ENCODE assay signal across 1 cellular context in the genomic region with DNA sequence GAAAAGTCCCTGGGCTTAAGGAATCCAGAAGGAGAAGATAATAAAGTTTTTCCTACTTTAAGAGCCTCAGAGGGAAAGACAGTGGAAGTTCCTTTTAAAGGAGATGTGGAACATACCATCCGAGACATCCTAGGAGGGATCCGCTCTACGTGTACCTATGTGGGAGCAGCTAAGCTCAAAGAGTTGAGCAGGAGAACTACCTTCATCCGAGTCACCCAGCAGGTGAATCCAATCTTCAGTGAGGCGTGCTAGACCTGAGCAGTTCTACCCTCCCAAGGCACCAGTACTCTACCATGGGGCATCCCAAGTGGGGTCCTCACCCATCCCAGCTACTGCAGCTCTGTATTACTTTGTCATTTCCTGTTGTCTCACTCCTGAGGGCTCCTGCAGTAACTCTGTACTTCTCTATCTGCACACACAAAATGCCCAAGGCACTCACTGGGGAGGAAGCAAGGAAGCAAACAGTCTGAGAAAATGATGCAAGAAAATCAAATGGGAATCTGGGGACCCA.
TF ChIP-seq lines count a peak whose summit lies in the region.

No MANE protein-coding gene starts in this region.

TF ChIP-seq in HEK293, 187 proteins besides CTCF, POLR2A, EP300 and RAD21:
- TF ChIP-seq, protein P1, sequence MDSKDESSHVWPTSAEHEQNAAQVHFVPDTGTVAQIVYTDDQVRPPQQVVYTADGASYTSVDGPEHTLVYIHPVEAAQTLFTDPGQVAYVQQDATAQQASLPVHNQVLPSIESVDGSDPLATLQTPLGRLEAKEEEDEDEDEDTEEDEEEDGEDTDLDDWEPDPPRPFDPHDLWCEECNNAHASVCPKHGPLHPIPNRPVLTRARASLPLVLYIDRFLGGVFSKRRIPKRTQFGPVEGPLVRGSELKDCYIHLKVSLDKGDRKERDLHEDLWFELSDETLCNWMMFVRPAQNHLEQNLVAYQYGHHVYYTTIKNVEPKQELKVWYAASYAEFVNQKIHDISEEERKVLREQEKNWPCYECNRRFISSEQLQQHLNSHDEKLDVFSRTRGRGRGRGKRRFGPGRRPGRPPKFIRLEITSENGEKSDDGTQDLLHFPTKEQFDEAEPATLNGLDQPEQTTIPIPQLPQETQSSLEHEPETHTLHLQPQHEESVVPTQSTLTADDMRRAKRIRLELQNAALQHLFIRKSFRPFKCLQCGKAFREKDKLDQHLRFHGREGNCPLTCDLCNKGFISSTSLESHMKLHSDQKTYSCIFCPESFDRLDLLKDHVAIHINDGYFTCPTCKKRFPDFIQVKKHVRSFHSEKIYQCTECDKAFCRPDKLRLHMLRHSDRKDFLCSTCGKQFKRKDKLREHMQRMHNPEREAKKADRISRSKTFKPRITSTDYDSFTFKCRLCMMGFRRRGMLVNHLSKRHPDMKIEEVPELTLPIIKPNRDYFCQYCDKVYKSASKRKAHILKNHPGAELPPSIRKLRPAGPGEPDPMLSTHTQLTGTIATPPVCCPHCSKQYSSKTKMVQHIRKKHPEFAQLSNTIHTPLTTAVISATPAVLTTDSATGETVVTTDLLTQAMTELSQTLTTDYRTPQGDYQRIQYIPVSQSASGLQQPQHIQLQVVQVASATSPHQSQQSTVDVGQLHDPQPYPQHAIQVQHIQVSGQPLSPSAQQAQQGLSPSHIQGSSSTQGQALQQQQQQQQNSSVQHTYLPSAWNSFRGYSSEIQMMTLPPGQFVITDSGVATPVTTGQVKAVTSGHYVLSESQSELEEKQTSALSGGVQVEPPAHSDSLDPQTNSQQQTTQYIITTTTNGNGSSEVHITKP (tag by site-specific recombination; IDR thresholded peaks at IDR 0.05) = peak; percentile 86
- TF ChIP-seq, protein P2, sequence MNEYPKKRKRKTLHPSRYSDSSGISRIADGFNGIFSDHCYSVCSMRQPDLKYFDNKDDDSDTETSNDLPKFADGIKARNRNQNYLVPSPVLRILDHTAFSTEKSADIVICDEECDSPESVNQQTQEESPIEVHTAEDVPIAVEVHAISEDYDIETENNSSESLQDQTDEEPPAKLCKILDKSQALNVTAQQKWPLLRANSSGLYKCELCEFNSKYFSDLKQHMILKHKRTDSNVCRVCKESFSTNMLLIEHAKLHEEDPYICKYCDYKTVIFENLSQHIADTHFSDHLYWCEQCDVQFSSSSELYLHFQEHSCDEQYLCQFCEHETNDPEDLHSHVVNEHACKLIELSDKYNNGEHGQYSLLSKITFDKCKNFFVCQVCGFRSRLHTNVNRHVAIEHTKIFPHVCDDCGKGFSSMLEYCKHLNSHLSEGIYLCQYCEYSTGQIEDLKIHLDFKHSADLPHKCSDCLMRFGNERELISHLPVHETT (tag by site-specific recombination; IDR thresholded peaks at IDR 0.05) = no peak
